ENCODE assay signal across 17 cellular contexts in the genomic region with DNA sequence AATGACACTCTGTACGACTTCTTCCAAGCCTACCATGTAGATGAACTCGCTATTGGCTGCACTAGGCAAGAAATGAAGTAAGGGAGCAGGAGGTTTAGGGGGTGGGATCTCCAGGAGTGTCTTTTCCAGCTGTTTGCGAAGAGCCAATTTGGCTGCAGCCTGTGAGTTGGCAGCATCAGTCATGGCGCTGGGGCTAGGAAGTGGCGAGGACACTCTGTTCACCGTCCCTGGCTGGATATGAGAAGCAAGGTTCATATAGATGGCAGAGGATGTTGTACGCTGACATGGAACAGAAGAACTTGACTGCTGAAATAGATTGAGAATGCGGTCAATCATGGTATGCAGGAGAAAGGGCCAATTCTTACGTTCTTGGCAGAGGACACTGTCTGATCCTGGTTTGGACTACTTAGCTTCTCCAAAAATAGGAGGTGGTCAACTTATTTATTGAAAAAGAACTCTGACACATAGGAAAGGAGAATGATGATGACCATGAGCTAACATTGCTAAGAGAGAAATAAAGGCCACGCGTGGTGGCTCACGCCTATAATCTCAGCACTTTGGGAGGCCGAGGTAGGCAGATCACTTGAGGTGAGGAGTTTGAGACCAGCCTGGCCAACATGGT. TPM values are rescaled to one million over a fixed set of nuclear protein-coding genes. Genes with fewer than 3 reads are reported as not detected.
DNase-seq lines count a peak whose midpoint lies in the region; ATAC-seq and TF ChIP-seq lines count a peak whose summit lies in the region.
"Had no signal": no experiment of that assay in that cellular context is flagged by ENCODE, and none has a peak within 500 bp of the region (broad histone marks: within the 10 kb centered on the region; RNA-seq: fewer than 3 reads in every experiment).

No MANE protein-coding gene starts in this region.

- H3K4me3 ChIP-seq in ascending aorta = no peak overlapping the region

- H3K27ac ChIP-seq in ascending aorta = peak overlapping the region; percentile 11 to 16

- peaks cover 57 to 75% of the 10 kb centered on the region in 2 donors for H3K36me3 ChIP-seq in ascending aorta

- no peaks in the 10 kb centered on the region for H3K9me3 Mint-ChIP-seq in stimulated activated naive B cell treated with anti-CD40 and anti-IgM and Interleukin-4, amounts not matched to agents 10 μg/mL and 1 μg/mL and 100 μg/mL, for 72 hours
- H3K9me3 Mint-ChIP-seq: CD4-positive, alpha-beta memory T cell; HFFc6 had no signal

- H3K36me3 Mint-ChIP-seq in stimulated activated naive B cell treated with anti-CD40 and anti-IgM and Interleukin-4, amounts not matched to agents 10 μg/mL and 1 μg/mL and 100 μg/mL, for 72 hours = peaks cover 38 to 49% of the 10 kb centered on the region in 2 donors

- no peak overlapping the region for H3K4me3 Mint-ChIP-seq in stimulated activated naive B cell treated with anti-CD40 and anti-IgM and Interleukin-4, amounts not matched to agents 10 μg/mL and 1 μg/mL and 100 μg/mL, for 72 hours
- H3K4me3 Mint-ChIP-seq: CD4-positive, alpha-beta memory T cell; HFFc6 had no signal

- H3K4me1 Mint-ChIP-seq in stimulated activated naive B cell treated with anti-CD40 and anti-IgM and Interleukin-4, amounts not matched to agents 10 μg/mL and 1 μg/mL and 100 μg/mL, for 72 hours = no peaks in the 10 kb centered on the region

- no peaks in the 10 kb centered on the region for H3K9me3 ChIP-seq in ascending aorta

- intact Hi-C loops in ascending aorta (cut with DNase I) = no loop called here
- intact Hi-C loops in left ventricle myocardium superior (cut with micrococcal nuclease) = no loop called here

- H3K4me1 ChIP-seq in ascending aorta = no peaks in the 10 kb centered on the region

- no peaks in the 10 kb centered on the region for H3K27me3 ChIP-seq in ascending aorta

- DNase-seq in ascending aorta (ENCODE audit: low spot score in 2 of 2) (no peak), fibroblast of gingiva (ENCODE audit: low read depth) (peak; percentile 18), left ventricle myocardium superior (no peak), omental fat pad (ENCODE audit: low spot score) (no peak)
- DNase-seq in stimulated activated naive B cell treated with anti-CD40 and anti-IgM and Interleukin-4, amounts not matched to agents 10 μg/mL and 1 μg/mL and 100 μg/mL, for 72 hours = no peak
- no peak for DNase-seq in activated CD8-positive, alpha-beta memory T cell treated with anti-CD3 and anti-CD28 coated beads for 24 hours
- DNase-seq: Calu3; CD4-positive, alpha-beta memory T cell; DMS53; HFFc6; Kasumi-1; NCI-H1105; NCI-H187; NCI-H345; NCI-H69; SHP77 treated with DMSO at 0.1 percent for 48 hours had no signal

- H3K27me3 Mint-ChIP-seq in stimulated activated naive B cell treated with anti-CD40 and anti-IgM and Interleukin-4, amounts not matched to agents 10 μg/mL and 1 μg/mL and 100 μg/mL, for 72 hours = no peaks in the 10 kb centered on the region
- H3K27me3 Mint-ChIP-seq: CD4-positive, alpha-beta memory T cell had no signal

- peak; percentile 65 for ATAC-seq in left ventricle myocardium superior
- ATAC-seq in stimulated activated naive B cell treated with anti-CD40 and anti-IgM and Interleukin-4, amounts not matched to agents 10 μg/mL and 1 μg/mL and 100 μg/mL, for 72 hours (replicated peaks) = no peak
- ATAC-seq in HG03175 (IDR thresholded peaks at IDR 0.05; ENCODE audit: unreplicated experiment) = no peak
- no peak for ATAC-seq in omental fat pad (ENCODE audit: low FRiP score)

- TF ChIP-seq CTCF in ascending aorta (IDR thresholded peaks at IDR 0.05) = no peak
- no peak for TF ChIP-seq CTCF in omental fat pad (IDR thresholded peaks at IDR 0.05)

- H3K27ac Mint-ChIP-seq in stimulated activated naive B cell treated with anti-CD40 and anti-IgM and Interleukin-4, amounts not matched to agents 10 μg/mL and 1 μg/mL and 100 μg/mL, for 72 hours = peak overlapping the region; percentile 4
- H3K27ac Mint-ChIP-seq: HFFc6 had no signal

RNA-seq across cellular contexts. Expression of a gene that starts 41.2 kb away (rescaled TPM):
- total RNA-seq in ascending aorta (315 TPM), left ventricle myocardium superior (9.8 TPM), omental fat pad (10 to 100 TPM; 29.4 to 65.4 (median 40.5) TPM)
